In the genomic region with DNA sequence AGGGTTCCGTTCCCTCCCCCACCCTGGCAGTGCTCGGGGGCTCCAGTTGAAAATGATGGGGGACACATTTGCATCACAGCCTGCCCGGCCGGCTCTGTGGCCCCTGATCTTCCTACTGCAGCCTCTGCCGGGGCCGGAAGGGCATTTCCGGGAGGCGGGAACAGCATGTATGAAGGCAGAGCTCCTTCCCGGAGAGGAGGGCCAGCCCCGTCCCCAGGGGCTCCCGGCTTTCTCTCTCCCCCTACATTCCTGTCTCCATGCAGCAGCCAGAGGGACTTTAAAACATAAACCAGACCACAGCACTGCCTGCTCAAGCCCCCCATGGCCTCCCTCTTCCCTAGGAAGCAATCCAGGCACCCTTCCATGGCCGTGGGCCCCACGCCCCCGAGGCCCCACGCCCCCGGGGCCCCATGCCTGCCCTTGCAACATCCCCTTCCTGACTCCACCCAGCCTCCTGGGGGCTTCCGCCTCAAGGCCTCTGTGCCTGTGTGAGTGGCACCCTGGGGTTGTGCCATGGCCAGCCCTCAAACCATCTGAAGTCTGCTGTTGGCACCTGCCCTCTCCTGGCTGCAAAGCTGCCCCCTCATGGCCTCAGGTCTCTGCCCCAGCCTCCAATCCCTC, we compare ENCODE assay signal across 11 cellular contexts.
A peak's percentile ranks its signal among the peaks of the same experiment; 100 is the strongest.
DNase-seq lines count a peak whose midpoint lies in the region; ATAC-seq and TF ChIP-seq lines count a peak whose summit lies in the region.
"Had no signal": no experiment of that assay in that cellular context is flagged by ENCODE, and none has a peak within 500 bp of the region (broad histone marks: within the 10 kb centered on the region; RNA-seq: fewer than 3 reads in every experiment).

No MANE protein-coding gene starts in this region.

- H4K20me1 ChIP-seq in GM23338 (replicated peaks; ENCODE audit: insufficient read depth): no peaks in the 10 kb centered on the region
- no peaks in the 10 kb centered on the region for H4K20me1 ChIP-seq in hepatocyte (ENCODE audit: insufficient read depth, poor library complexity, severe bottlenecking)

- H3K4me1 Mint-ChIP-seq in GM23338 (peaks cover 13% of the 10 kb centered on the region), immature natural killer cell (peaks cover 10 to 15% of the 10 kb centered on the region in 2 donors)
- peaks cover 16% of the 10 kb centered on the region for H3K4me1 Mint-ChIP-seq in activated T-helper 17 cell treated with anti-CD3 and anti-CD28 coated beads, Interleukin-2, amount 50 U/mL, for 72 hours

- TF ChIP-seq CTCF in GM23338 (conservative IDR thresholded peaks at IDR 0.05; ENCODE audit: low read depth in 2 of 2): no peak
- TF ChIP-seq CTCF in hepatocyte (IDR thresholded peaks at IDR 0.05; ENCODE audit: poor library complexity): no peak
- no peak for TF ChIP-seq CTCF in gastrocnemius medialis (IDR thresholded peaks at IDR 0.05 in 4 of 5, conservative IDR thresholded peaks at IDR 0.05 in 1 of 5)

- DNase-seq in GM23338 (ENCODE audit: low spot score): no peak
- peak; percentile 58 for DNase-seq in hepatocyte (ENCODE audit: low spot score)
- peak in 1 of 2 donors; percentile 37 for DNase-seq in gastrocnemius medialis
- DNase-seq in hypothalamus (lab: John Stamatoyannopoulos, UW): no peak
- DNase-seq in immature natural killer cell: no peak
- DNase-seq: foreskin keratinocyte, NCI-H526 treated with DMSO at 0.1 percent for 48 hours had no signal

- no peaks in the 10 kb centered on the region for H3K9me3 ChIP-seq in hepatocyte (ENCODE audit: low read depth)
- peaks cover 0 to 5% (median 0%) of the 10 kb centered on the region in 3 donors for H3K9me3 ChIP-seq in gastrocnemius medialis

- H3K27me3 Mint-ChIP-seq in GM23338 (ENCODE audit: insufficient read depth, low read depth, poor library complexity) (peaks cover 59% of the 10 kb centered on the region), immature natural killer cell (ENCODE audit: low read depth in 3 of 3) (peaks cover 4 to 8% (median 4%) of the 10 kb centered on the region in 3 donors)
- no peaks in the 10 kb centered on the region for H3K27me3 Mint-ChIP-seq in activated T-helper 17 cell treated with anti-CD3 and anti-CD28 coated beads, Interleukin-2, amount 50 U/mL, for 72 hours

- H3K36me3 ChIP-seq in GM23338 (ENCODE audit: insufficient read depth) (no peaks in the 10 kb centered on the region), hepatocyte (replicated peaks; ENCODE audit: insufficient read depth, low read depth) (no peaks in the 10 kb centered on the region), gastrocnemius medialis (no peaks in the 10 kb centered on the region)

- H3K9me3 Mint-ChIP-seq in GM23338 (peaks cover 13% of the 10 kb centered on the region), immature natural killer cell (peaks cover 0 to 7% (median 0%) of the 10 kb centered on the region in 6 donors)
- peaks cover 10% of the 10 kb centered on the region for H3K9me3 Mint-ChIP-seq in activated T-helper 17 cell treated with anti-CD3 and anti-CD28 coated beads, Interleukin-2, amount 50 U/mL, for 72 hours

- TF ChIP-seq POLR2A in gastrocnemius medialis (IDR thresholded peaks at IDR 0.05): no peak

- ATAC-seq in GM23338 (peak; percentile 77), gastrocnemius medialis (peak; percentile 35 to 44), HG03280 (IDR thresholded peaks at IDR 0.05; ENCODE audit: unreplicated experiment) (no peak), HG03442 (IDR thresholded peaks at IDR 0.05; ENCODE audit: unreplicated experiment) (no peak)
- ATAC-seq in activated T-helper 17 cell treated with anti-CD3 and anti-CD28 coated beads, Interleukin-2, amount 50 U/mL, for 72 hours (replicated peaks): no peak
- ATAC-seq: foreskin keratinocyte had no signal

- H3K4me3 ChIP-seq in GM23338 (no peak overlapping the region), hepatocyte (no peak overlapping the region), gastrocnemius medialis (peak overlapping the region; percentile 28 to 45 (median 28))

- H3K27ac Mint-ChIP-seq in GM23338 (no peak overlapping the region), immature natural killer cell (no peak overlapping the region)
- H3K27ac Mint-ChIP-seq in activated T-helper 17 cell treated with anti-CD3 and anti-CD28 coated beads, Interleukin-2, amount 50 U/mL, for 72 hours: peak overlapping the region; percentile 71

- no peak overlapping the region for H3K4me2 ChIP-seq in GM23338
- H3K4me2 ChIP-seq in hepatocyte: peak overlapping the region; percentile 51

- H3K27me3 ChIP-seq in GM23338 (ENCODE audit: insufficient read depth) (peaks cover 22% of the 10 kb centered on the region), hepatocyte (no peaks in the 10 kb centered on the region), gastrocnemius medialis (peaks cover 4 to 7% (median 4%) of the 10 kb centered on the region in 3 donors)

- H3K4me1 ChIP-seq in GM23338 (ENCODE audit: insufficient read depth) (no peaks in the 10 kb centered on the region; the same call in 1 of the 2 replicates), hepatocyte (ENCODE audit: insufficient read depth) (peaks cover 49% of the 10 kb centered on the region), gastrocnemius medialis (peaks cover 10 to 11% of the 10 kb centered on the region in 2 donors)
- H3K4me1 ChIP-seq: foreskin keratinocyte had no signal

- WGBS in hepatocyte (ENCODE audit: low lambda C conversion rate, missing lambda C conversion rate): 41% methylated on average over 15 of the region's 17 CpGs

- 0 out of 2 replicates have a peak, but pooled peaks cover 6% of the 10 kb centered on the region for H3K9me2 ChIP-seq in GM23338 (ENCODE audit: insufficient read depth)
- no peaks in the 10 kb centered on the region for H3K9me2 ChIP-seq in hepatocyte (replicated peaks; ENCODE audit: insufficient read depth)

- H3K27ac ChIP-seq in GM23338 (ENCODE audit: low read depth): no peak overlapping the region
- H3K27ac ChIP-seq in hepatocyte: peak overlapping the region; percentile 79
- peak overlapping the region; percentile 41 to 65 (median 51) for H3K27ac ChIP-seq in gastrocnemius medialis
- H3K27ac ChIP-seq: foreskin keratinocyte, VCaP had no signal

- no peaks in the 10 kb centered on the region for H3F3A ChIP-seq in GM23338 (replicated peaks; ENCODE audit: low read depth)

- H2AFZ ChIP-seq in GM23338: peak overlapping the region; percentile 43
- H2AFZ ChIP-seq in hepatocyte: no peak overlapping the region

- H3K4me3 Mint-ChIP-seq in GM23338 (no peak overlapping the region), immature natural killer cell (no peak overlapping the region)
- H3K4me3 Mint-ChIP-seq in activated T-helper 17 cell treated with anti-CD3 and anti-CD28 coated beads, Interleukin-2, amount 50 U/mL, for 72 hours: no peak overlapping the region

- H3K36me3 Mint-ChIP-seq in GM23338 (ENCODE audit: low read depth): peaks cover 5% of the 10 kb centered on the region; the same call in 1 of the 3 replicates
- H3K36me3 Mint-ChIP-seq in activated T-helper 17 cell treated with anti-CD3 and anti-CD28 coated beads, Interleukin-2, amount 50 U/mL, for 72 hours (ENCODE audit: low read depth): peaks cover 6% of the 10 kb centered on the region
- no peaks in the 10 kb centered on the region for H3K36me3 Mint-ChIP-seq in immature natural killer cell

- in situ Hi-C loops in gastrocnemius medialis (cut with MboI; ENCODE audit: low sequenced_read_pairs in 4 of 4): no loop called here

- H3K79me2 ChIP-seq in GM23338 (replicated peaks; ENCODE audit: insufficient read depth): no peaks in the 10 kb centered on the region
- no peaks in the 10 kb centered on the region for H3K79me2 ChIP-seq in hepatocyte

- intact Hi-C loops in gastrocnemius medialis (cut with DNase I; ENCODE audit: low total_unique reads): no loop called here

TF ChIP-seq in GM23338, 12 proteins besides CTCF, POLR2A, EP300 and RAD21 (continues in another document):
- no peak for TF ChIP-seq NANOG (IDR thresholded peaks at IDR 0.05; ENCODE audit: borderline replicate concordance)
- no peak for TF ChIP-seq ZNF331 (CRISPR knock-in tag; IDR thresholded peaks at IDR 0.05; ENCODE audit: low read depth)

Comparison
In these comparisons a context has a peak if more than half of its experiments do, and no peak if none do; other contexts are left out.
1. ATAC-seq: peak in GM23338 (single experiment) and gastrocnemius medialis (2 of 2); none in activated T-helper 17 cell treated with anti-CD3 and anti-CD28 coated beads, Interleukin-2, amount 50 U/mL, for 72 hours (single experiment), HG03280 (single experiment) and HG03442 (single experiment).
2. H3K4me3 ChIP-seq: peak in gastrocnemius medialis (4 of 4); none in GM23338 (single experiment) and hepatocyte (single experiment).